ENCODE assay signal across 9 cellular contexts in the genomic region with DNA sequence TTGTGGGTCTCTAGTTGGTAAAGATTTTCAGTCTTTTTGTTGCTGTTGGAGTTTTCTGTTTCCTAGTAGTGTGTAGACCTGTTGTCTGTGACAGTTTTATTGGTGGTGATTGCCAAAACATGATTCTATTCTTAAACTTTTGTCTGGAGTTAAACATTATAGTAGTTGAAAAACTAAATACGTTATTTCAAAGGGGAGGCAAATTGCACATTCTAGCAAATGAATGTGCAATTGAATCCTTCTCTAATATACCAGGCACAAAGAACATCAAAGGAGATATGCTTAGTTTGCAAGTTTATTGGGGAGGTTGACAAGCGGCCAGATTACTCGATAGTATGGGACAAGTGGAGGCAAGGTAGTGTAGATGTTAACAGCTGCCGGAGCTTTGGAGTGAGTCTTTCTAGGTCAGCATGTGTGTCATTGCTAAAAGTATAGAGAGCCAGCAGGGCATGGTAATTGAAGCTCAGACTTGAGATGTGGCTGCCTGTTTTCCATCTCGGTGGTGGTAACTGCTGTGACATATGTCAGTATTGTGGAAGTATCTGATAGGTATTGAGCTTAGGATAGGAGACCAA. TPM values are rescaled to one million over a fixed set of nuclear protein-coding genes. Genes with fewer than 3 reads are reported as not detected.
DNase-seq lines count a peak whose midpoint lies in the region; ATAC-seq and TF ChIP-seq lines count a peak whose summit lies in the region.
"Had no signal": no experiment of that assay in that cellular context is flagged by ENCODE, and none has a peak within 500 bp of the region (broad histone marks: within the 10 kb centered on the region; RNA-seq: fewer than 3 reads in every experiment).

No MANE protein-coding gene starts in this region.

- peak overlapping the region; percentile 14 for H3K4me3 ChIP-seq in thoracic aorta

- ATAC-seq in memory B cell (ENCODE audit: low read depth): no peak
- no peak for ATAC-seq in thoracic aorta (ENCODE audit: insufficient number of reproducible peaks, low FRiP score, low read depth)

- H3K36me3 Mint-ChIP-seq in activated CD4-positive, alpha-beta T cell treated with anti-CD3 and anti-CD28 coated beads, Interleukin-2, amount 10 ng/mL, durations not matched to agents 24 days and 14 days (ENCODE audit: low read depth): peaks cover 60% of the 10 kb centered on the region
- peaks cover 79% of the 10 kb centered on the region for H3K36me3 Mint-ChIP-seq in brain
- H3K36me3 Mint-ChIP-seq in memory B cell: peaks cover 16% of the 10 kb centered on the region

- H3K4me1 ChIP-seq in thoracic aorta (ENCODE audit: control insufficient read depth in 1 of 2, low read depth in 2 of 2): peaks cover 60 to 84% of the 10 kb centered on the region in 2 donors

- intact Hi-C loops in activated CD4-positive, alpha-beta T cell treated with anti-CD3 and anti-CD28 coated beads, Interleukin-2, amount 10 ng/mL, durations not matched to agents 24 days and 14 days (cut with micrococcal nuclease): no loop called here
- intact Hi-C loops in head of caudate nucleus (cut with DNase I): no loop called here

- H3K27me3 Mint-ChIP-seq in activated CD4-positive, alpha-beta T cell treated with anti-CD3 and anti-CD28 coated beads, Interleukin-2, amount 10 ng/mL, durations not matched to agents 24 days and 14 days: no peaks in the 10 kb centered on the region
- no peaks in the 10 kb centered on the region for H3K27me3 Mint-ChIP-seq in brain
- H3K27me3 Mint-ChIP-seq in memory B cell: no peaks in the 10 kb centered on the region

- H3K27ac ChIP-seq in thoracic aorta: peak overlapping the region; percentile 54 to 81

- peak overlapping the region; percentile 32 for H3K4me3 Mint-ChIP-seq in activated CD4-positive, alpha-beta T cell treated with anti-CD3 and anti-CD28 coated beads, Interleukin-2, amount 10 ng/mL, durations not matched to agents 24 days and 14 days
- peak overlapping the region; percentile 5 to 48 (median 10) for H3K4me3 Mint-ChIP-seq in brain
- H3K4me3 Mint-ChIP-seq in memory B cell: no peak overlapping the region

- TF ChIP-seq CTCF in brain (conservative IDR thresholded peaks at IDR 0.05): no peak
- no peak for TF ChIP-seq CTCF in thoracic aorta (IDR thresholded peaks at IDR 0.05)

- peaks cover 69% of the 10 kb centered on the region for H3K4me1 Mint-ChIP-seq in activated CD4-positive, alpha-beta T cell treated with anti-CD3 and anti-CD28 coated beads, Interleukin-2, amount 10 ng/mL, durations not matched to agents 24 days and 14 days
- H3K4me1 Mint-ChIP-seq in brain (peaks cover 93% of the 10 kb centered on the region), memory B cell (peaks cover 48% of the 10 kb centered on the region)

- no peaks in the 10 kb centered on the region for H3K9me3 ChIP-seq in thoracic aorta

- H3K36me3 ChIP-seq in thoracic aorta: peaks cover 14% of the 10 kb centered on the region

- no peaks in the 10 kb centered on the region for H3K27me3 ChIP-seq in thoracic aorta (replicated peaks; ENCODE audit: insufficient read depth)

- DNase-seq in activated CD4-positive, alpha-beta T cell treated with anti-CD3 and anti-CD28 coated beads, Interleukin-2, amount 10 ng/mL, durations not matched to agents 24 days and 14 days: no peak
- DNase-seq in activated CD4-positive, alpha-beta T cell treated with anti-CD3 and anti-CD28 coated beads, Interleukin-2, amount 50 U/mL, for 1 hour: no peak
- DNase-seq in memory B cell (ENCODE audit: low spot score in 2 of 2) (no peak), thoracic aorta (ENCODE audit: low spot score) (no peak), NOMO-1 treated with DMSO at 0.1 percent for 48 hours (lab: John Stamatoyannopoulos, UW; ENCODE audit: unreplicated experiment) (no peak), NCI-H2029 treated with DMSO at 0.1 percent for 48 hours (lab: John Stamatoyannopoulos, UW) (no peak), head of caudate nucleus (no peak)
- DNase-seq: amniotic stem cell had no signal

- peak overlapping the region; percentile 88 for H3K27ac Mint-ChIP-seq in activated CD4-positive, alpha-beta T cell treated with anti-CD3 and anti-CD28 coated beads, Interleukin-2, amount 10 ng/mL, durations not matched to agents 24 days and 14 days
- peak overlapping the region; percentile 64 to 95 (median 89) for H3K27ac Mint-ChIP-seq in brain
- H3K27ac Mint-ChIP-seq in memory B cell: peak overlapping the region; percentile 78

- no peaks in the 10 kb centered on the region for H3K9me3 Mint-ChIP-seq in activated CD4-positive, alpha-beta T cell treated with anti-CD3 and anti-CD28 coated beads, Interleukin-2, amount 10 ng/mL, durations not matched to agents 24 days and 14 days
- H3K9me3 Mint-ChIP-seq in brain (no peaks in the 10 kb centered on the region), memory B cell (peaks cover 4% of the 10 kb centered on the region)

RNA-seq across cellular contexts. Expression of a gene that starts 20.6 kb away (rescaled TPM):
- 105 and 111 TPM in 2 replicates for total RNA-seq in activated CD4-positive, alpha-beta T cell treated with anti-CD3 and anti-CD28 coated beads, Interleukin-2, amount 10 ng/mL, durations not matched to agents 24 days and 14 days
- 28.2 TPM for polyA plus RNA-seq in brain (ENCODE audit: insufficient read depth, low read depth, low replicate concordance)
- 100 to 1,000 TPM; 143 to 148 TPM for total RNA-seq in thoracic aorta
